Comparison of ENCODE assay signal across 7 cellular contexts in the genomic region with DNA sequence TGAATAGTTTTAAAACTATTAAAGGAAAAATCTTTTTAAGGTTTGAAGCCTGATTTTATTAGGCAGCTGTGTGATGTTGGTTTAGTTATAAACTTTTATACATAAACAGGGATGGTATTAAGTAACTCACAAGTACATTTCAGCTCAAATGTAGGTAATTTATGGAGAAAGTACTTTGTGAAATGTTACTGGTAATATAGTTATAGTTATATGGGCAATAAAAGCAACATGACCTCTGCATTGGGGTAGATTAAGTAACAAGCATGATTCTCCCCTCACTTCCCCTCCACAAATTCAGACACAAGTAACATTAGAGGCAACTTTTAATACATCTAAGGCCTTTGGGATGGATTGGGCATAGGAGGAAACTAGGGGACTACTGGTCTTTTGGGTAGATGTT.
"Had no signal": no experiment of that assay in that cellular context is flagged by ENCODE, and none has a peak within 500 bp of the region (broad histone marks: within the 10 kb centered on the region; RNA-seq: fewer than 3 reads in every experiment).

No MANE protein-coding gene starts in this region.

- H3K4me3 ChIP-seq: GM12878 had no signal

- FAIRE-seq: GM12878, GM12891, GM12892, GM18507, GM19239 had no signal

- ATAC-seq: GM12878 had no signal

- DNase-seq: GDM1, GF-D8 had no signal
